16 cellular contexts compared by ENCODE assay signal in genomic region chr9:36690769-36691168, GRCh38.
DNase-seq lines count a peak whose midpoint lies in the region; ATAC-seq, FAIRE-seq and TF ChIP-seq lines count a peak whose summit lies in the region.
"Had no signal": no experiment of that assay in that cellular context is flagged by ENCODE, and none has a peak within 500 bp of the region (broad histone marks: within the 10 kb centered on the region; RNA-seq: fewer than 3 reads in every experiment).

No MANE protein-coding gene starts in this region.

- DNase-seq in SK-N-SH = no peak
- peak; percentile 61 for DNase-seq in NOMO-1 treated with DMSO at 0.1 percent for 48 hours (lab: John Stamatoyannopoulos, UW; ENCODE audit: unreplicated experiment)
- no peak for DNase-seq in activated CD8-positive, alpha-beta T cell treated with anti-CD3 and anti-CD28 coated beads for 36 hours
- DNase-seq in NCI-H2107 treated with DMSO at 0.1 percent for 48 hours (lab: John Stamatoyannopoulos, UW; ENCODE audit: unreplicated experiment) = no peak
- DNase-seq in spleen = no peak
- no peak for DNase-seq in NCI-H2227 treated with DMSO at 0.1 percent for 48 hours (lab: John Stamatoyannopoulos, UW)
- DNase-seq: COR-L47, GM23248, NCI-H1105, NCI-H187, NCI-H446 treated with DMSO at 0.1 percent for 48 hours, NCI-H774, PC-9 had no signal

- H3F3A ChIP-seq in SK-N-SH (replicated peaks; ENCODE audit: insufficient read depth) = no peaks in the 10 kb centered on the region

- intact Hi-C loops in activated CD8-positive, alpha-beta T cell treated with anti-CD3 and anti-CD28 coated beads for 36 hours (cut with micrococcal nuclease) = no loop called here
- intact Hi-C loops in spleen (cut with DNase I; ENCODE audit: low total_unique reads) = no loop called here

- H3K4me2 ChIP-seq in SK-N-SH = no peak overlapping the region
- H3K4me2 ChIP-seq: PC-9 had no signal

- no peak overlapping the region for H3K9ac ChIP-seq in SK-N-SH
- H3K9ac ChIP-seq: GM23248 had no signal

- TF ChIP-seq RAD21 in SK-N-SH (IDR thresholded peaks at IDR 0.05; ENCODE audit: low read length) = no peak

- H3K4me1 Mint-ChIP-seq in activated CD8-positive, alpha-beta T cell treated with anti-CD3 and anti-CD28 coated beads for 36 hours (ENCODE audit: low read depth) = no peaks in the 10 kb centered on the region

- no peak for TF ChIP-seq EP300 in SK-N-SH (IDR thresholded peaks at IDR 0.05; ENCODE audit: borderline replicate concordance in 1 of 2, low read depth in 1 of 2, low read length in 1 of 2)

- no peak for ATAC-seq in SK-N-SH treated with all-trans-retinoic acid at 6 μM for 48 hours
- no peak for ATAC-seq in activated CD8-positive, alpha-beta T cell treated with anti-CD3 and anti-CD28 coated beads for 36 hours

- no peaks in the 10 kb centered on the region for H3K36me3 Mint-ChIP-seq in activated CD8-positive, alpha-beta T cell treated with anti-CD3 and anti-CD28 coated beads for 36 hours (ENCODE audit: low read depth)

- no peaks in the 10 kb centered on the region for H3K9me2 ChIP-seq in SK-N-SH

- 78% methylated on average over 1 of the region's 1 CpG for WGBS in SK-N-SH (ENCODE audit: low lambda C conversion rate)
- 62 to 79% (median 71%) methylated on average over 1 of the region's 1 CpG for WGBS in spleen, 5 donors

- H3K27ac ChIP-seq in SK-N-SH (ENCODE audit: low read depth in 2 of 2, low read length in 1 of 2) = no peak overlapping the region
- H3K27ac ChIP-seq in spleen = no peak overlapping the region
- H3K27ac ChIP-seq: C4-2B, GM23248, PC-9 had no signal

- H3K4me3 Mint-ChIP-seq in activated CD8-positive, alpha-beta T cell treated with anti-CD3 and anti-CD28 coated beads for 36 hours = no peak overlapping the region

- H3K4me3 ChIP-seq in SK-N-SH (ENCODE audit: low read depth in 2 of 2, low read length in 1 of 2) = no peak overlapping the region
- no peak overlapping the region for H3K4me3 ChIP-seq in spleen
- H3K4me3 ChIP-seq: GM23248, PC-9 had no signal

- H3K27me3 ChIP-seq in SK-N-SH (ENCODE audit: insufficient read depth) = no peaks in the 10 kb centered on the region
- H3K27me3 ChIP-seq in spleen (replicated peaks in 1 of 7) = no peaks in the 10 kb centered on the region

- TF ChIP-seq CTCF in SK-N-SH (IDR thresholded peaks at IDR 0.05) (no peak), spleen (IDR thresholded peaks at IDR 0.05 in 8 of 11, conservative IDR thresholded peaks at IDR 0.05 in 3 of 11) (no peak)
- no peak for TF ChIP-seq CTCF in activated CD8-positive, alpha-beta T cell treated with anti-CD3 and anti-CD28 coated beads for 36 hours (IDR thresholded peaks at IDR 0.05)

- 0 out of 2 replicates have a peak overlapping the region, but pooled peaks have one; percentile 24 for H2AFZ ChIP-seq in SK-N-SH (ENCODE audit: low read depth)
- H2AFZ ChIP-seq: GM23248, PC-9 had no signal

- H3K9me3 ChIP-seq in SK-N-SH (no peaks in the 10 kb centered on the region), spleen (no peaks in the 10 kb centered on the region)

- no peak for TF ChIP-seq POLR2A in spleen (IDR thresholded peaks at IDR 0.05)

- H3K4me1 ChIP-seq in SK-N-SH (ENCODE audit: control insufficient read depth in 1 of 2, insufficient read depth in 2 of 2, low read depth in 1 of 2, low read length in 1 of 2) (no peaks in the 10 kb centered on the region), spleen (no peaks in the 10 kb centered on the region)

- POLR2A ChIA-PET in SK-N-SH (lab: Yijun Ruan, JAX) = no interaction called here
- POLR2A ChIA-PET in activated CD8-positive, alpha-beta T cell treated with anti-CD3 and anti-CD28 coated beads for 36 hours (lab: Charles Lee) = no interaction called here

- peak; percentile 33 for FAIRE-seq in endometrium (lab: Jason Lieb, UNC)

- H3K27me3 Mint-ChIP-seq in activated CD8-positive, alpha-beta T cell treated with anti-CD3 and anti-CD28 coated beads for 36 hours = peaks cover 7% of the 10 kb centered on the region

- CTCF ChIA-PET in SK-N-SH (lab: Yijun Ruan, JAX) = no interaction called here
- CTCF ChIA-PET in activated CD8-positive, alpha-beta T cell treated with anti-CD3 and anti-CD28 coated beads for 36 hours (lab: Charles Lee) = interaction anchor here (0.6 kb wide), 1 partner anchor 51 kb away, joined by 3 read pairs; no protein-coding TSS in a partner anchor

- H3K9me3 Mint-ChIP-seq in activated CD8-positive, alpha-beta T cell treated with anti-CD3 and anti-CD28 coated beads for 36 hours = no peaks in the 10 kb centered on the region

- no peaks in the 10 kb centered on the region for H4K20me1 ChIP-seq in SK-N-SH (ENCODE audit: insufficient read depth)

- H3K79me2 ChIP-seq in SK-N-SH (ENCODE audit: insufficient read depth) = no peaks in the 10 kb centered on the region

- no peak overlapping the region for H3K27ac Mint-ChIP-seq in activated CD8-positive, alpha-beta T cell treated with anti-CD3 and anti-CD28 coated beads for 36 hours

- H3K36me3 ChIP-seq in SK-N-SH (replicated peaks in 1 of 2; ENCODE audit: control insufficient read depth in 1 of 2, insufficient read depth in 2 of 2, low read length in 1 of 2) (no peaks in the 10 kb centered on the region), spleen (no peaks in the 10 kb centered on the region)

TF ChIP-seq in SK-N-SH, 30 proteins besides CTCF, POLR2A, EP300 and RAD21 (continues in another document):
- TF ChIP-seq MEF2A (IDR thresholded peaks at IDR 0.05; ENCODE audit: borderline replicate concordance, low read depth) = no peak
- TF ChIP-seq YY1 (IDR thresholded peaks at IDR 0.05; ENCODE audit: low read depth) = no peak
- no peak for TF ChIP-seq GABPA (IDR thresholded peaks at IDR 0.05; ENCODE audit: low read depth)
- TF ChIP-seq, protein P1, sequence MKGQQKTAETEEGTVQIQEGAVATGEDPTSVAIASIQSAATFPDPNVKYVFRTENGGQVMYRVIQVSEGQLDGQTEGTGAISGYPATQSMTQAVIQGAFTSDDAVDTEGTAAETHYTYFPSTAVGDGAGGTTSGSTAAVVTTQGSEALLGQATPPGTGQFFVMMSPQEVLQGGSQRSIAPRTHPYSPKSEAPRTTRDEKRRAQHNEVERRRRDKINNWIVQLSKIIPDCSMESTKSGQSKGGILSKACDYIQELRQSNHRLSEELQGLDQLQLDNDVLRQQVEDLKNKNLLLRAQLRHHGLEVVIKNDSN (IDR thresholded peaks at IDR 0.05; ENCODE audit: borderline replicate concordance, low read depth) = no peak

TF ChIP-seq in SK-N-SH treated with all-trans-retinoic acid at 6 μM for 48 hours, 23 proteins besides CTCF, POLR2A, EP300 and RAD21:
- TF ChIP-seq ZNF70 (CRISPR knock-in tag; IDR thresholded peaks at IDR 0.05) = no peak
- no peak for TF ChIP-seq PPARA (CRISPR knock-in tag; IDR thresholded peaks at IDR 0.05; ENCODE audit: borderline replicate concordance)
- no peak for TF ChIP-seq TOX (CRISPR knock-in tag; IDR thresholded peaks at IDR 0.05; ENCODE audit: borderline replicate concordance)
- TF ChIP-seq ESRRG (CRISPR knock-in tag; IDR thresholded peaks at IDR 0.05) = no peak
- TF ChIP-seq CSDC2 (CRISPR knock-in tag; IDR thresholded peaks at IDR 0.05) = no peak
- TF ChIP-seq RARB (CRISPR knock-in tag; IDR thresholded peaks at IDR 0.05) = no peak
- TF ChIP-seq, protein P2, sequence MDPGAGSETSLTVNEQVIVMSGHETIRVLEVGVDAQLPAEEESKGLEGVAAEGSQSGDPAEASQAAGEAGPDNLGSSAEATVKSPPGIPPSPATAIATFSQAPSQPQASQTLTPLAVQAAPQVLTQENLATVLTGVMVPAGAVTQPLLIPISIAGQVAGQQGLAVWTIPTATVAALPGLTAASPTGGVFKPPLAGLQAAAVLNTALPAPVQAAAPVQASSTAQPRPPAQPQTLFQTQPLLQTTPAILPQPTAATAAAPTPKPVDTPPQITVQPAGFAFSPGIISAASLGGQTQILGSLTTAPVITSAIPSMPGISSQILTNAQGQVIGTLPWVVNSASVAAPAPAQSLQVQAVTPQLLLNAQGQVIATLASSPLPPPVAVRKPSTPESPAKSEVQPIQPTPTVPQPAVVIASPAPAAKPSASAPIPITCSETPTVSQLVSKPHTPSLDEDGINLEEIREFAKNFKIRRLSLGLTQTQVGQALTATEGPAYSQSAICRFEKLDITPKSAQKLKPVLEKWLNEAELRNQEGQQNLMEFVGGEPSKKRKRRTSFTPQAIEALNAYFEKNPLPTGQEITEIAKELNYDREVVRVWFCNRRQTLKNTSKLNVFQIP (CRISPR knock-in tag; IDR thresholded peaks at IDR 0.05; ENCODE audit: borderline replicate concordance, low read depth) = no peak
- TF ChIP-seq GLIS3 (CRISPR knock-in tag; IDR thresholded peaks at IDR 0.05) = no peak
- TF ChIP-seq, protein P3, sequence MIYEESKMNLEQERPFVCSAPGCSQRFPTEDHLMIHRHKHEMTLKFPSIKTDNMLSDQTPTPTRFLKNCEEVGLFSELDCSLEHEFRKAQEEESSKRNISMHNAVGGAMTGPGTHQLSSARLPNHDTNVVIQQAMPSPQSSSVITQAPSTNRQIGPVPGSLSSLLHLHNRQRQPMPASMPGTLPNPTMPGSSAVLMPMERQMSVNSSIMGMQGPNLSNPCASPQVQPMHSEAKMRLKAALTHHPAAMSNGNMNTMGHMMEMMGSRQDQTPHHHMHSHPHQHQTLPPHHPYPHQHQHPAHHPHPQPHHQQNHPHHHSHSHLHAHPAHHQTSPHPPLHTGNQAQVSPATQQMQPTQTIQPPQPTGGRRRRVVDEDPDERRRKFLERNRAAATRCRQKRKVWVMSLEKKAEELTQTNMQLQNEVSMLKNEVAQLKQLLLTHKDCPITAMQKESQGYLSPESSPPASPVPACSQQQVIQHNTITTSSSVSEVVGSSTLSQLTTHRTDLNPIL (CRISPR knock-in tag; IDR thresholded peaks at IDR 0.05; ENCODE audit: low read depth) = no peak
- TF ChIP-seq ZFP3 (CRISPR knock-in tag; IDR thresholded peaks at IDR 0.05) = no peak
- TF ChIP-seq, protein P4, sequence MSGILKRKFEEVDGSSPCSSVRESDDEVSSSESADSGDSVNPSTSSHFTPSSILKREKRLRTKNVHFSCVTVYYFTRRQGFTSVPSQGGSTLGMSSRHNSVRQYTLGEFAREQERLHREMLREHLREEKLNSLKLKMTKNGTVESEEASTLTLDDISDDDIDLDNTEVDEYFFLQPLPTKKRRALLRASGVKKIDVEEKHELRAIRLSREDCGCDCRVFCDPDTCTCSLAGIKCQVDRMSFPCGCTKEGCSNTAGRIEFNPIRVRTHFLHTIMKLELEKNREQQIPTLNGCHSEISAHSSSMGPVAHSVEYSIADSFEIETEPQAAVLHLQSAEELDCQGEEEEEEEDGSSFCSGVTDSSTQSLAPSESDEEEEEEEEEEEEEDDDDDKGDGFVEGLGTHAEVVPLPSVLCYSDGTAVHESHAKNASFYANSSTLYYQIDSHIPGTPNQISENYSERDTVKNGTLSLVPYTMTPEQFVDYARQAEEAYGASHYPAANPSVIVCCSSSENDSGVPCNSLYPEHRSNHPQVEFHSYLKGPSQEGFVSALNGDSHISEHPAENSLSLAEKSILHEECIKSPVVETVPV (CRISPR knock-in tag; IDR thresholded peaks at IDR 0.05) = no peak
